ENCODE assay signal across 8 cellular contexts in the genomic region with DNA sequence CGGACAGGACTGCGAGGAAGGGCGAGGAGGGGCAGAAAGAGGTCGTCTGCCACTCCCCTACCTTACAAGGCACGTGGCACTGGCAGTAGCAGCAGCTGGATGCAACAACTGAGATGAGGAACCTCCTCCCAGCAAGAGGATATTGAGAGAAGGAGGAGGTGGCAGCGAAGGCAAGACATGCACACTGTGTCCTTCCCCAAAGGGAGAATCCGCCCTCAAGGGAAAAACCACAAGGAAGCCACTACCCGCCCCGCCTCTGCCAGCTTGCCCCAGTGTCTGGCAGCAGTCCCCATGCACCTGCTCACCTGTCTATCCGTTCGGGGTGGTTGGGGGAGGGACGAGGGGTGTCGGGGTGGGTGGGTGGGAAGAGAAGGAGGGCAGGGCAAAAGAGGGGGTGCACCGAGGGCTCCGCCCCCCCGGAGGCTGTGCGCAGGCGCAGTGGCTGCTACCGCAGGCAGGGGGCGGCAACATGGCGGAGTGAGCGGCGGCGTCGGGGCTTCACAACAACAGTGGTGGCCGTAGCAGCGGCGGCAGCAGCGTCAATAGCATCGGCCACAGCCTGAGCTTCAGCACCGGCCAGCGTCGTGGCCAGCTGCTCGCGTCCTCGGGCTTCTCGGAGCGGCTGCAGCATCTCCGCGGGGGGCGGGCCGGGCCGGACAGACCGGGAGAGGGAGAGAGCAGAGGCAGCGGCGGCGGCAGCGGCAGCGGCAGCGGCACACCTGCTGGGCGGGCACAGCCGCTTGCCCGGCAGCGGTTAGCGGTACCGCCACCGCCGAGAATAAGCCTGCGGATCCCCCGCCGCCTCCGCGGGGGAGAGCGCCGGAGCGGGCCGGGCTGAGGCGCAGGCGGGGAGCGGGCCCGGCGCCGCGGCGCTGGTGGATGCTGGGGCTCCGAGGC. TPM values are rescaled to one million over a fixed set of nuclear protein-coding genes. Genes with fewer than 3 reads are reported as not detected.
A peak's percentile ranks its signal among the peaks of the same experiment; 100 is the strongest.
DNase-seq lines count a peak whose midpoint lies in the region; ATAC-seq and TF ChIP-seq lines count a peak whose summit lies in the region.

A gene with protein sequence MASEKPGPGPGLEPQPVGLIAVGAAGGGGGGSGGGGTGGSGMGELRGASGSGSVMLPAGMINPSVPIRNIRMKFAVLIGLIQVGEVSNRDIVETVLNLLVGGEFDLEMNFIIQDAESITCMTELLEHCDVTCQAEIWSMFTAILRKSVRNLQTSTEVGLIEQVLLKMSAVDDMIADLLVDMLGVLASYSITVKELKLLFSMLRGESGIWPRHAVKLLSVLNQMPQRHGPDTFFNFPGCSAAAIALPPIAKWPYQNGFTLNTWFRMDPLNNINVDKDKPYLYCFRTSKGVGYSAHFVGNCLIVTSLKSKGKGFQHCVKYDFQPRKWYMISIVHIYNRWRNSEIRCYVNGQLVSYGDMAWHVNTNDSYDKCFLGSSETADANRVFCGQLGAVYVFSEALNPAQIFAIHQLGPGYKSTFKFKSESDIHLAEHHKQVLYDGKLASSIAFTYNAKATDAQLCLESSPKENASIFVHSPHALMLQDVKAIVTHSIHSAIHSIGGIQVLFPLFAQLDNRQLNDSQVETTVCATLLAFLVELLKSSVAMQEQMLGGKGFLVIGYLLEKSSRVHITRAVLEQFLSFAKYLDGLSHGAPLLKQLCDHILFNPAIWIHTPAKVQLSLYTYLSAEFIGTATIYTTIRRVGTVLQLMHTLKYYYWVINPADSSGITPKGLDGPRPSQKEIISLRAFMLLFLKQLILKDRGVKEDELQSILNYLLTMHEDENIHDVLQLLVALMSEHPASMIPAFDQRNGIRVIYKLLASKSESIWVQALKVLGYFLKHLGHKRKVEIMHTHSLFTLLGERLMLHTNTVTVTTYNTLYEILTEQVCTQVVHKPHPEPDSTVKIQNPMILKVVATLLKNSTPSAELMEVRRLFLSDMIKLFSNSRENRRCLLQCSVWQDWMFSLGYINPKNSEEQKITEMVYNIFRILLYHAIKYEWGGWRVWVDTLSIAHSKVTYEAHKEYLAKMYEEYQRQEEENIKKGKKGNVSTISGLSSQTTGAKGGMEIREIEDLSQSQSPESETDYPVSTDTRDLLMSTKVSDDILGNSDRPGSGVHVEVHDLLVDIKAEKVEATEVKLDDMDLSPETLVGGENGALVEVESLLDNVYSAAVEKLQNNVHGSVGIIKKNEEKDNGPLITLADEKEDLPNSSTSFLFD (N-terminal part only) (plus strand): TSS at position 436 of the 897 bp plus-strand sequence. CDS start 551 bp downstream, outside the sequence.

- H3K4me1 ChIP-seq in stomach smooth muscle (ENCODE audit: control insufficient read depth, insufficient read depth, low read length) = peaks cover 4% of the 10 kb centered on the region

- H3K9ac ChIP-seq in stomach smooth muscle (ENCODE audit: low read length in 2 of 2) = peak within 1 kb of the TSS; percentile 63 to 66

- no peaks in the 10 kb centered on the region for H3K9me3 ChIP-seq in stomach smooth muscle (ENCODE audit: control insufficient read depth in 2 of 2, low read length in 2 of 2)

- peaks cover 30% of the 10 kb centered on the region for H3K4me1 Mint-ChIP-seq in neural crest cell

- TF ChIP-seq CTCF in foreskin fibroblast (IDR thresholded peaks at IDR 0.05; ENCODE audit: low read depth, low read length) (no peak), neural crest cell (conservative IDR thresholded peaks at IDR 0.05) (peak; percentile 33)

- H3K9me3 Mint-ChIP-seq in neural crest cell = no peaks in the 10 kb centered on the region

- H3K27ac Mint-ChIP-seq in neural crest cell (ENCODE audit: unreplicated experiment) = no peak within 1 kb of the TSS

- no peaks in the 10 kb centered on the region for H3K27me3 ChIP-seq in stomach smooth muscle (ENCODE audit: control insufficient read depth in 1 of 2, insufficient read depth in 2 of 2, low read length in 2 of 2)

- DNase-seq in DMS153 (lab: John Stamatoyannopoulos, UW) (peak; percentile 72), KG1 (lab: John Stamatoyannopoulos, UW) (peak; percentile 73), SHP77 treated with DMSO at 0.1 percent for 48 hours (lab: John Stamatoyannopoulos, UW) (peak; percentile 69), activated gamma-delta T cell treated with Interleukin-2 at 50 U/mL for 16 hours (peak; percentile 73), foreskin fibroblast (peak; percentile 56 to 88), neural crest cell (ENCODE audit: low read depth, low spot score) (peak; percentile 76)

- peaks cover 51% of the 10 kb centered on the region for H3K27me3 Mint-ChIP-seq in neural crest cell (ENCODE audit: low read depth)

- H3K4me3 ChIP-seq in foreskin fibroblast (ENCODE audit: low read depth in 1 of 2, low read length in 2 of 2) (peak within 1 kb of the TSS; percentile 78 to 79), stomach smooth muscle (ENCODE audit: low read length in 2 of 2) (peak within 1 kb of the TSS; percentile 81 to 95)

- no peaks in the 10 kb centered on the region for H3K36me3 Mint-ChIP-seq in neural crest cell (ENCODE audit: low read depth)

- H3K4me3 Mint-ChIP-seq in neural crest cell = peak within 1 kb of the TSS; percentile 97

- peak within 1 kb of the TSS; percentile 56 for H3K27ac ChIP-seq in stomach smooth muscle (ENCODE audit: low read length)

- peak; percentile 62 for ATAC-seq in GM21619 (IDR thresholded peaks at IDR 0.05; ENCODE audit: unreplicated experiment)

- no peaks in the 10 kb centered on the region for H3K36me3 ChIP-seq in stomach smooth muscle (ENCODE audit: control insufficient read depth in 2 of 2, insufficient read depth in 2 of 2, low read length in 2 of 2)

RNA-seq across cellular contexts. Expression of the gene that starts here (rescaled TPM):
- 10.8 and 11.9 TPM in 2 replicates for total RNA-seq in neural crest cell

Comparison
In these comparisons a context has a peak if more than half of its experiments do, and no peak if none do; other contexts are left out.
1. Peak in every context shown above with its lines: DNase-seq, ATAC-seq, H3K4me3 ChIP-seq and H3K27ac ChIP-seq.